12 cellular contexts compared by ENCODE assay signal in genomic region chr2:161163438-161163837, GRCh38. TPM values are rescaled to one million over a fixed set of nuclear protein-coding genes. Genes with fewer than 3 reads are reported as not detected.
DNase-seq lines count a peak whose midpoint lies in the region; ATAC-seq and TF ChIP-seq lines count a peak whose summit lies in the region.
"Had no signal": no experiment of that assay in that cellular context is flagged by ENCODE, and none has a peak within 500 bp of the region (broad histone marks: within the 10 kb centered on the region; RNA-seq: fewer than 3 reads in every experiment).

No MANE protein-coding gene starts in this region.

- ATAC-seq in CD4-positive, alpha-beta T cell (ENCODE audit: poor library complexity) = no peak
- no peak for ATAC-seq in activated CD8-positive, alpha-beta T cell treated with anti-CD3 and anti-CD28 coated beads, Interleukin-2, amount 10 ng/mL, durations not matched to agents 7 days and 5 days
- ATAC-seq in natural killer cell treated with Interleukin-12 subunit alpha and Interleukin-12 subunit beta and Interleukin-15 and Interleukin-18, amount 100 ng/mL, for 72 hours = no peak
- no peak for ATAC-seq in GM19035 (IDR thresholded peaks at IDR 0.05; ENCODE audit: unreplicated experiment)

- POLR2A ChIA-PET in CD4-positive, alpha-beta T cell (lab: Charles Lee) = no interaction called here
- POLR2A ChIA-PET in activated CD8-positive, alpha-beta T cell treated with anti-CD3 and anti-CD28 coated beads, Interleukin-2, amount 10 ng/mL, durations not matched to agents 7 days and 5 days (lab: Charles Lee) = interaction anchor here (0.9 kb wide), 1 partner anchor 10 kb away, joined by 4 read pairs; no protein-coding TSS in a partner anchor

- H3K27me3 ChIP-seq in CD4-positive, alpha-beta T cell (ENCODE audit: control insufficient read depth, insufficient read depth, low read length) = no peaks in the 10 kb centered on the region
- H3K27me3 ChIP-seq in MG63 = no peaks in the 10 kb centered on the region

- peaks cover 56% of the 10 kb centered on the region for H3K36me3 ChIP-seq in MG63
- H3K36me3 ChIP-seq: thoracic aorta had no signal

- peak overlapping the region; percentile 72 for H3K4me3 Mint-ChIP-seq in CD4-positive, alpha-beta T cell
- peak overlapping the region; percentile 70 for H3K4me3 Mint-ChIP-seq in activated CD8-positive, alpha-beta T cell treated with anti-CD3 and anti-CD28 coated beads, Interleukin-2, amount 10 ng/mL, durations not matched to agents 7 days and 5 days
- H3K4me3 Mint-ChIP-seq in natural killer cell treated with Interleukin-12 subunit alpha and Interleukin-12 subunit beta and Interleukin-15 and Interleukin-18, amount 100 ng/mL, for 72 hours = peak overlapping the region; percentile 95
- H3K4me3 Mint-ChIP-seq: nephron progenitor cell had no signal

- H3K9me3 Mint-ChIP-seq in CD4-positive, alpha-beta T cell = no peaks in the 10 kb centered on the region
- H3K9me3 Mint-ChIP-seq in activated CD8-positive, alpha-beta T cell treated with anti-CD3 and anti-CD28 coated beads, Interleukin-2, amount 10 ng/mL, durations not matched to agents 7 days and 5 days (ENCODE audit: insufficient read depth) = no peaks in the 10 kb centered on the region
- no peaks in the 10 kb centered on the region for H3K9me3 Mint-ChIP-seq in natural killer cell treated with Interleukin-12 subunit alpha and Interleukin-12 subunit beta and Interleukin-15 and Interleukin-18, amount 100 ng/mL, for 72 hours
- H3K9me3 Mint-ChIP-seq: nephron progenitor cell had no signal

- H3K27ac Mint-ChIP-seq in CD4-positive, alpha-beta T cell = peak overlapping the region; percentile 65
- H3K27ac Mint-ChIP-seq in activated CD8-positive, alpha-beta T cell treated with anti-CD3 and anti-CD28 coated beads, Interleukin-2, amount 10 ng/mL, durations not matched to agents 7 days and 5 days = peak overlapping the region; percentile 79
- H3K27ac Mint-ChIP-seq in natural killer cell treated with Interleukin-12 subunit alpha and Interleukin-12 subunit beta and Interleukin-15 and Interleukin-18, amount 100 ng/mL, for 72 hours = peak overlapping the region; percentile 98 to 99
- H3K27ac Mint-ChIP-seq: nephron progenitor cell had no signal

- no peaks in the 10 kb centered on the region for H3K27me3 Mint-ChIP-seq in CD4-positive, alpha-beta T cell
- H3K27me3 Mint-ChIP-seq in activated CD8-positive, alpha-beta T cell treated with anti-CD3 and anti-CD28 coated beads, Interleukin-2, amount 10 ng/mL, durations not matched to agents 7 days and 5 days (ENCODE audit: low read depth) = no peaks in the 10 kb centered on the region
- no peaks in the 10 kb centered on the region for H3K27me3 Mint-ChIP-seq in natural killer cell treated with Interleukin-12 subunit alpha and Interleukin-12 subunit beta and Interleukin-15 and Interleukin-18, amount 100 ng/mL, for 72 hours

- H3K9me3 ChIP-seq in CD4-positive, alpha-beta T cell (ENCODE audit: control insufficient read depth, low read length) = no peaks in the 10 kb centered on the region
- H3K9me3 ChIP-seq in MG63 = no peaks in the 10 kb centered on the region
- H3K9me3 ChIP-seq: thoracic aorta had no signal

- no peak overlapping the region for H3K27ac ChIP-seq in CD4-positive, alpha-beta T cell (ENCODE audit: low read depth, low read length)
- H3K27ac ChIP-seq: thoracic aorta had no signal

- CTCF ChIA-PET in CD4-positive, alpha-beta T cell (lab: Charles Lee) = no interaction called here
- CTCF ChIA-PET in activated CD8-positive, alpha-beta T cell treated with anti-CD3 and anti-CD28 coated beads, Interleukin-2, amount 10 ng/mL, durations not matched to agents 7 days and 5 days (lab: Charles Lee) = interaction anchor here (1.2 kb wide), 1 partner anchor 76 kb away, joined by 3 read pairs; no protein-coding TSS in a partner anchor

- H3K4me3 ChIP-seq in GM12864 (ENCODE audit: low read depth, low read length) (peak overlapping the region; percentile 31; the same call in 1 of the 2 replicates), MG63 (no peak overlapping the region)
- H3K4me3 ChIP-seq: thoracic aorta had no signal

- DNase-seq in CD4-positive, alpha-beta T cell = no peak
- DNase-seq in GM12864 (ENCODE audit: low read depth) (no peak), MG63 (no peak), DMS153 (lab: John Stamatoyannopoulos, UW) (no peak)
- no peak for DNase-seq in activated CD8-positive, alpha-beta T cell treated with anti-CD3 and anti-CD28 coated beads, Interleukin-2, amount 10 ng/mL, durations not matched to agents 7 days and 5 days
- DNase-seq in natural killer cell treated with Interleukin-12 subunit alpha and Interleukin-12 subunit beta and Interleukin-15 and Interleukin-18, amount 100 ng/mL, for 72 hours (ENCODE audit: low spot score) = no peak
- DNase-seq: activated CD8-positive, alpha-beta memory T cell treated with anti-CD3 and anti-CD28 coated beads, Interleukin-2, amount 50 U/mL, for 4 hours; NCI-H187; NCI-H748 treated with DMSO at 0.1 percent for 48 hours; nephron progenitor cell had no signal

- no peak for TF ChIP-seq CTCF in CD4-positive, alpha-beta T cell (IDR thresholded peaks at IDR 0.05)
- TF ChIP-seq CTCF in GM12864 (IDR thresholded peaks at IDR 0.05; ENCODE audit: low read depth, low read length, missing control alignments) = no peak

- peaks cover 45% of the 10 kb centered on the region for H3K36me3 Mint-ChIP-seq in CD4-positive, alpha-beta T cell (ENCODE audit: low read depth)
- peaks cover 69% of the 10 kb centered on the region for H3K36me3 Mint-ChIP-seq in activated CD8-positive, alpha-beta T cell treated with anti-CD3 and anti-CD28 coated beads, Interleukin-2, amount 10 ng/mL, durations not matched to agents 7 days and 5 days (ENCODE audit: low read depth)
- H3K36me3 Mint-ChIP-seq in natural killer cell treated with Interleukin-12 subunit alpha and Interleukin-12 subunit beta and Interleukin-15 and Interleukin-18, amount 100 ng/mL, for 72 hours = peaks cover 74% of the 10 kb centered on the region

- H3K4me1 Mint-ChIP-seq in CD4-positive, alpha-beta T cell (ENCODE audit: low read depth) = peaks cover 86% of the 10 kb centered on the region
- H3K4me1 Mint-ChIP-seq in activated CD8-positive, alpha-beta T cell treated with anti-CD3 and anti-CD28 coated beads, Interleukin-2, amount 10 ng/mL, durations not matched to agents 7 days and 5 days (ENCODE audit: low read depth) = peaks cover 73% of the 10 kb centered on the region
- peaks cover 59 to 88% of the 10 kb centered on the region in 2 donors for H3K4me1 Mint-ChIP-seq in natural killer cell treated with Interleukin-12 subunit alpha and Interleukin-12 subunit beta and Interleukin-15 and Interleukin-18, amount 100 ng/mL, for 72 hours (ENCODE audit: low read depth in 2 of 2)

- intact Hi-C loops in CD4-positive, alpha-beta T cell (cut with DNase I, micrococcal nuclease) = loop anchor here (5.0 kb wide), 3 partner anchors 79 to 1451 kb away; partner anchors contain the start of genes MARCHF7 (in 1 of the 2) and PSMD14 (in 1 of the 2)

RNA-seq across cellular contexts. Expression of gene TANK, which starts 3.2 kb away (rescaled TPM):
- total RNA-seq in CD4-positive, alpha-beta T cell = 10 to 100 TPM; 66.3 to 71.7 TPM
- 10 to 100 TPM; 68.2 to 71.6 TPM for total RNA-seq in activated CD8-positive, alpha-beta T cell treated with anti-CD3 and anti-CD28 coated beads, Interleukin-2, amount 10 ng/mL, durations not matched to agents 7 days and 5 days
- 100 to 1,000 TPM; 346 to 459 TPM for total RNA-seq in natural killer cell treated with Interleukin-12 subunit alpha and Interleukin-12 subunit beta and Interleukin-15 and Interleukin-18, amount 100 ng/mL, for 72 hours
- 28.1 and 30.7 TPM in 2 replicates for total RNA-seq in MG63 (2014; rRNA removed; shearing (Covaris generic); ENCODE audit: low replicate concordance)

Comparison
In these comparisons a context has a peak if more than half of its experiments do, and no peak if none do; other contexts are left out.
1. RNA of gene TANK, which starts 3.2 kb away (total RNA-seq): 346 to 459 TPM in natural killer cell treated with Interleukin-12 subunit alpha and Interleukin-12 subunit beta and Interleukin-15 and Interleukin-18, amount 100 ng/mL, for 72 hours; 66.3 to 71.7 TPM in CD4-positive, alpha-beta T cell, 68.2 to 71.6 TPM in activated CD8-positive, alpha-beta T cell treated with anti-CD3 and anti-CD28 coated beads, Interleukin-2, amount 10 ng/mL, durations not matched to agents 7 days and 5 days and 28.1 to 30.7 TPM in MG63; every median in the first group is over 4 times any median in the second.
2. Peak in every context shown above with its lines, with median percentiles within 50 percentile points of each other: H3K27ac Mint-ChIP-seq and H3K4me3 Mint-ChIP-seq.